In the genomic region with DNA sequence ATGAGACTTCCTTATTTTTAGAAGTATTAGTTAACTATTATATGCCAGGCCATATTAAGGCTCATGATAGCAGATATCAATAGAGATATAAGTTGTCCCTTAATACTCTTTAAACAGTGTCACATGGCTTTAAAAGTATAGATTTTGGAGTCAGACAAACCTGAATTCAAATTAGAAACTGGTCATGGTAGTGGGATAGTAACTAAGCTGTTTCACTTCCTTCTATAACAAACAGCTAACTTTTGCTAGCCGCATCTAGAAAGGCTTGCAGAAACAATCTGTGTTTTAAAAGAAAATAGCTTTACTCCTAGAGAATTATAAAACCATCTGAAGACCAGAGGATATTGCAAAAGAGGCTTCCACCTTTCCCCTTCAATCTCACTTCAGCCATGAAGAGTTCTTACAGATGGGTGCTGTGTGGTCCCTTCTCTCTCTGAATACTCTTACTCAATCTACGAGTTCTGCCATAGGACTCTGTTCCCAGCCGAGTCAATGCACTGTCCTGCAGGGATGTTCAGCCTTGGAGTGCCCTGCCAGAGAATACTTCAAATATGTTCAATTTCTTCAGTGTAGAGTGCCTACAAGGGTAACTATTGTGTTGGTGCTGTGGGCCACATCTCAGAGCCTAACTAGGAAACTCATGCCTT, we compare ENCODE assay signal across 19 cellular contexts.
A peak's percentile ranks its signal among the peaks of the same experiment; 100 is the strongest.
DNase-seq lines count a peak whose midpoint lies in the region; ATAC-seq and FAIRE-seq lines count a peak whose summit lies in the region.
"Had no signal": no experiment of that assay in that cellular context is flagged by ENCODE, and none has a peak within 500 bp of the region (broad histone marks: within the 10 kb centered on the region; RNA-seq: fewer than 3 reads in every experiment).

No MANE protein-coding gene starts in this region.

- H3K27ac Mint-ChIP-seq in immature natural killer cell = no peak overlapping the region
- H3K27ac Mint-ChIP-seq: activated CD8-positive, alpha-beta T cell treated with anti-CD3 and anti-CD28 coated beads, Interleukin-2, amount 10 ng/mL, durations not matched to agents 7 days and 5 days; WTC11 had no signal

- H3K4me1 Mint-ChIP-seq in immature natural killer cell = peaks cover 9 to 14% of the 10 kb centered on the region in 2 donors

- H3K36me3 Mint-ChIP-seq in immature natural killer cell = no peaks in the 10 kb centered on the region

- peak; percentile 66 for ATAC-seq in GM18498 (IDR thresholded peaks at IDR 0.05; ENCODE audit: unreplicated experiment)
- peak; percentile 58 for ATAC-seq in GM19395 (IDR thresholded peaks at IDR 0.05; ENCODE audit: unreplicated experiment)
- ATAC-seq in HG02759 (IDR thresholded peaks at IDR 0.05; ENCODE audit: unreplicated experiment) = peak; percentile 49
- ATAC-seq in left lobe of liver = no peak
- no peak for ATAC-seq in GM21528 (IDR thresholded peaks at IDR 0.05; ENCODE audit: low FRiP score, unreplicated experiment)
- ATAC-seq: activated CD8-positive, alpha-beta T cell treated with anti-CD3 and anti-CD28 coated beads, Interleukin-2, amount 10 ng/mL, durations not matched to agents 7 days and 5 days; sciatic nerve; WTC11 had no signal

- peaks cover 2 to 7% (median 7%) of the 10 kb centered on the region in 3 donors for H3K27me3 Mint-ChIP-seq in immature natural killer cell (ENCODE audit: low read depth in 3 of 3)

- no peak for FAIRE-seq in urothelium cell line (lab: Jason Lieb, UNC)
- FAIRE-seq: frontal cortex had no signal

- peak; percentile 60 for DNase-seq in MV-4-11 (lab: John Stamatoyannopoulos, UW)
- DNase-seq in immature natural killer cell = no peak
- DNase-seq in urothelium cell line (ENCODE audit: low spot score) = no peak
- no peak for DNase-seq in left lobe of liver (ENCODE audit: low spot score)
- DNase-seq: ACHN; activated CD8-positive, alpha-beta T cell treated with anti-CD3 and anti-CD28 coated beads, Interleukin-2, amount 10 ng/mL, durations not matched to agents 7 days and 5 days; dermis blood vessel endothelial cell; DMS79 treated with DMSO at 0.1 percent for 48 hours; NCI-H187; occipital lobe; SHP77; T-helper 2 cell had no signal

- no peak overlapping the region for H3K4me3 Mint-ChIP-seq in immature natural killer cell
- H3K4me3 Mint-ChIP-seq: activated CD8-positive, alpha-beta T cell treated with anti-CD3 and anti-CD28 coated beads, Interleukin-2, amount 10 ng/mL, durations not matched to agents 7 days and 5 days; WTC11 had no signal

- H3K9me3 Mint-ChIP-seq in immature natural killer cell = no peaks in the 10 kb centered on the region

Comparison
In these comparisons a context has a peak if more than half of its experiments do, and no peak if none do; other contexts are left out.
1. ATAC-seq: peak in GM18498 (single experiment), GM19395 (single experiment) and HG02759 (single experiment); none in left lobe of liver (single experiment) and GM21528 (single experiment).